In the genomic region with DNA sequence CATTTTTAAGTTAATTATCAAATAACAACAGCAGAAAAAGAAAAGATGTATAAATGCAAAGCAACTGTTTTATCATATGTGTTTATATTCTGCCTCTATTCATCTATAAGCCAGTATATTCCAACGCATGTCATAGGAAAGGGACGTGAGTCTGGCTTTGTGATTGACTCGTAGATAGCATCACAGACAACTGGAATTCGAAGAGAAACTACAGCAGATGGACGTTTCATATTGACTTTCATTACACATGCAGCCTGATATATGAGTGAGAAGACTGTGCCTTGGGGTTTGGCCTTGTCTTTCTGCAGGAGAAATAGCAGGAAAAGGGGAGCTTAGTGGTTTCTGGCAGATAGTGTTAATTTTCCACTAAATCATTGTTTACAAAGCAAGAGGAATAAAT, we compare ENCODE assay signal across 25 cellular contexts.
"Had no signal": no experiment of that assay in that cellular context is flagged by ENCODE, and none has a peak within 500 bp of the region (broad histone marks: within the 10 kb centered on the region; RNA-seq: fewer than 3 reads in every experiment).

No MANE protein-coding gene starts in this region.

- H3K4me3 ChIP-seq: left ventricle myocardium inferior, lung, neural progenitor cell, psoas muscle, right atrium auricular region, right lobe of liver, smooth muscle cell, tibial nerve, uterus had no signal

- H3K9ac ChIP-seq: neural progenitor cell, parathyroid adenoma had no signal

- H3K36me3 ChIP-seq: left ventricle myocardium inferior, neural progenitor cell, neutrophil, right atrium auricular region, right lobe of liver, tibial nerve, uterus had no signal

- H3K79me2 ChIP-seq: parathyroid adenoma had no signal

- H2AFZ ChIP-seq: neural progenitor cell, parathyroid adenoma had no signal

- H3K27me3 ChIP-seq: neural progenitor cell, neutrophil, right atrium auricular region, right lobe of liver, tibial nerve, uterus had no signal

- H3K9me3 ChIP-seq: left ventricle myocardium inferior, neutrophil, psoas muscle, right atrium auricular region, right lobe of liver, tibial nerve, uterus had no signal

- ATAC-seq: natural killer cell; psoas muscle; right lobe of liver; stimulated activated memory B cell treated with anti-CD40 and anti-IgM and Interleukin-4, amounts not matched to agents 10 μg/mL and 1 μg/mL and 100 μg/mL, for 72 hours; stimulated activated naive CD8-positive, alpha-beta T cell treated with anti-CD3 and anti-CD28 coated beads, Interleukin-15, amount 100 ng/mL, for 72 hours had no signal

- H3K4me2 ChIP-seq: neural progenitor cell, smooth muscle cell had no signal

- H3K27ac ChIP-seq: left ventricle myocardium inferior, neural progenitor cell, neutrophil, parathyroid adenoma, psoas muscle, right atrium auricular region, right lobe of liver, tibial nerve, uterus had no signal

- DNase-seq: islet precursor cell; left ventricle myocardium inferior; mesendoderm; naive B cell; natural killer cell; nephron progenitor cell; occipital lobe; psoas muscle; right lobe of liver; stimulated activated CD4-positive, alpha-beta T cell treated with anti-CD3 and anti-CD28 coated beads, Interleukin-1b, Interleukin-23, amount 100 ng/mL, for 48 hours; stimulated activated CD4-positive, alpha-beta T cell treated with anti-CD3 and anti-CD28 coated beads, Interleukin-2, amount 100 ng/mL, for 48 hours; stimulated activated CD4-positive, alpha-beta T cell treated with anti-CD3 and anti-CD28 coated beads, Interleukin-4, amount 100 ng/mL, for 4 hours; stimulated activated CD8-positive, alpha-beta memory T cell treated with anti-CD3 and anti-CD28 coated beads, Interleukin-4, amount 100 ng/mL, for 48 hours; stimulated activated naive CD4-positive, alpha-beta T cell treated with Interleukin-2 at 50 U/mL for 16 hours; stimulated activated naive CD8-positive, alpha-beta T cell treated with anti-CD3 and anti-CD28 coated beads, Interleukin-15, amount 100 ng/mL, for 72 hours; substantia nigra; uterus had no signal

- H3K4me1 ChIP-seq: left ventricle myocardium inferior, neural progenitor cell, parathyroid adenoma, psoas muscle, right atrium auricular region, right lobe of liver, tibial nerve, uterus had no signal
